Comparison of ENCODE assay signal across 1 cellular context in genomic region chr12:14963520-14963919, GRCh38.
TF ChIP-seq lines count a peak whose summit lies in the region.

No MANE protein-coding gene starts in this region.

TF ChIP-seq in K562, 482 proteins besides CTCF, POLR2A, EP300 and RAD21:
- TF ChIP-seq ESRRA (IDR thresholded peaks at IDR 0.05; ENCODE audit: borderline replicate concordance, low read depth) (no peak), HMG20A (CRISPR knock-in tag; conservative IDR thresholded peaks at IDR 0.05) (no peak), E4F1 (CRISPR knock-in tag; IDR thresholded peaks at IDR 0.05; ENCODE audit: borderline replicate concordance) (no peak), CAMTA2 (CRISPR knock-in tag; conservative IDR thresholded peaks at IDR 0.05) (no peak), SMARCE1 (IDR thresholded peaks at IDR 0.05) (no peak), TFE3 (CRISPR knock-in tag; IDR thresholded peaks at IDR 0.05) (no peak)
